Comparison of ENCODE assay signal across 8 cellular contexts in genomic region chrX:68827848-68828562, GRCh38. TPM values are rescaled to one million over a fixed set of nuclear protein-coding genes. Genes with fewer than 3 reads are reported as not detected.
DNase-seq lines count a peak whose midpoint lies in the region; ATAC-seq, FAIRE-seq and TF ChIP-seq lines count a peak whose summit lies in the region.

No MANE protein-coding gene starts in this region.

- ATAC-seq in HG03196 (IDR thresholded peaks at IDR 0.05; ENCODE audit: unreplicated experiment) (peak; percentile 51), GM18861 (IDR thresholded peaks at IDR 0.05; ENCODE audit: unreplicated experiment) (no peak)

- no peak overlapping the region for H3K14ac ChIP-seq in H1 (ENCODE audit: insufficient read length)

- peak overlapping the region; percentile 17; the same call in 1 of the 2 replicates for H3K4me3 ChIP-seq in GM08714 (ENCODE audit: low read length)
- peak overlapping the region; percentile 24 to 67 (median 36); a peak in 6 of 8 replicates for H3K4me3 ChIP-seq in H1 (ENCODE audit: extremely low read depth in 1 of 4, insufficient read depth in 2 of 4, low read depth in 3 of 4, low read length in 4 of 4)

- H2AK5ac ChIP-seq in H1 (ENCODE audit: low read depth, low read length) = no peak overlapping the region

- no peak overlapping the region for H2BK120ac ChIP-seq in H1 (replicated peaks; ENCODE audit: low read depth, low read length)

- WGBS in H1 (ENCODE audit: extremely low coverage in 1 of 2, insufficient coverage in 1 of 2, insufficient read length in 1 of 2, insufficient replicate concordance in 2 of 2, low coverage in 1 of 2, low lambda C conversion rate in 2 of 2, missing lambda C conversion rate in 1 of 2), 2 experiments = 11% methylated on average over 14 of the region's 32 CpGs; no CpG with 5 or more reads in 1 of the 2 experiments

- H3K79me1 ChIP-seq in H1 (ENCODE audit: low read depth, low read length) = no peaks in the 10 kb centered on the region

- no peak for TF ChIP-seq POLR2A in H1 (IDR thresholded peaks at IDR 0.05; ENCODE audit: control extremely low read depth in 1 of 2, low read depth in 2 of 2, low read length in 2 of 2)

- no peak overlapping the region for H2BK12ac ChIP-seq in H1 (ENCODE audit: low read depth, low read length)

- no peak overlapping the region; the same call in 1 of the 2 replicates for H3K18ac ChIP-seq in H1 (ENCODE audit: extremely low read depth, low read length)

- no peak overlapping the region for H4K8ac ChIP-seq in H1 (ENCODE audit: extremely low read depth, insufficient read depth, low read length)

- H3K4me2 ChIP-seq in H1 (ENCODE audit: insufficient read depth in 1 of 2, low read depth in 2 of 2, low read length in 2 of 2) = peak overlapping the region; percentile 59 to 78

- H3K79me2 ChIP-seq in H1 (ENCODE audit: control insufficient read depth in 1 of 2, insufficient read depth in 2 of 2, low read length in 2 of 2) = no peaks in the 10 kb centered on the region

- no peak overlapping the region for H4K91ac ChIP-seq in H1 (replicated peaks; ENCODE audit: insufficient read length, low read length)

- H2AFZ ChIP-seq in H1 (ENCODE audit: low read length) = no peak overlapping the region

- H3K4ac ChIP-seq in H1 (replicated peaks; ENCODE audit: insufficient read length, low read depth, low read length) = no peak overlapping the region

- POLR2A ChIA-PET in H1 (lab: Charles Lee; ENCODE audit: partially characterized antibody) = interaction anchor here (0.8 to 3.3 kb wide), 11 partner anchors 9 to 452 kb away, joined by 3 to 13 read pairs (median 3); no protein-coding TSS in a partner anchor

- peaks cover 4 to 12% of the 10 kb centered on the region in 2 experiments for H4K20me1 ChIP-seq in H1 (replicated peaks in 1 of 2; ENCODE audit: control insufficient read depth in 1 of 2, insufficient read depth in 2 of 2, low read length in 2 of 2)

- TF ChIP-seq CTCF in H1 (IDR thresholded peaks at IDR 0.05; ENCODE audit: control extremely low read depth in 1 of 3, insufficient read depth in 1 of 3, low read depth in 1 of 3, low read length in 3 of 3) = peak in 2 of 3 experiments; percentile 77 to 81; a peak in 3 of 4 replicates

- H3K9me3 ChIP-seq in H1 (ENCODE audit: insufficient read depth in 2 of 2, low read depth in 1 of 2, low read length in 1 of 2) = no peaks in the 10 kb centered on the region; a peak in 1 of 4 replicates

- DNase-seq in NCI-H748 (lab: John Stamatoyannopoulos, UW; ENCODE audit: unreplicated experiment) (peak; percentile 76), H1 (ENCODE audit: low read depth in 1 of 2, low spot score in 2 of 2) (peak; percentile 46 to 87), mesenteric fat pad (ENCODE audit: low spot score) (peak; percentile 94)
- peak; percentile 51 to 67 for DNase-seq in activated CD8-positive, alpha-beta memory T cell treated with anti-CD3 and anti-CD28 coated beads for 4 hours (ENCODE audit: low read depth in 2 of 2)
- peak; percentile 54 for DNase-seq in stimulated activated CD8-positive, alpha-beta memory T cell treated with anti-CD3 and anti-CD28 coated beads, Interleukin-12 subunit alpha, Interleukin-12 subunit beta, amount 100 ng/mL, for 1 hour (ENCODE audit: low read depth)

- H3K4me1 ChIP-seq in H1 (replicated peaks in 1 of 4; ENCODE audit: control insufficient read depth in 3 of 4, insufficient read depth in 4 of 4, low read length in 3 of 4) = peaks cover 0 to 14% (median 3%) of the 10 kb centered on the region in 4 experiments; a peak in 5 of 7 replicates

- H4K5ac ChIP-seq in H1 (ENCODE audit: insufficient read length, low read depth, low read length) = no peak overlapping the region

- no peak overlapping the region for H2BK5ac ChIP-seq in H1 (ENCODE audit: low read depth, low read length)

- H3K56ac ChIP-seq in H1 (replicated peaks; ENCODE audit: insufficient read length, low read depth, low read length) = no peak overlapping the region

- TF ChIP-seq EP300 in H1 (IDR thresholded peaks at IDR 0.05; ENCODE audit: borderline replicate concordance in 1 of 2, low read depth in 2 of 2, low read length in 2 of 2) = no peak

- no peak overlapping the region for H3K23ac ChIP-seq in H1 (ENCODE audit: insufficient read length)

- H2BK15ac ChIP-seq in H1 (ENCODE audit: low read length) = no peak overlapping the region

- peaks cover 10% of the 10 kb centered on the region; the same call in 1 of the 2 replicates for H3K23me2 ChIP-seq in H1 (ENCODE audit: low read depth, low read length)

- no peaks in the 10 kb centered on the region for H3K36me3 ChIP-seq in H1 (ENCODE audit: control insufficient read depth in 2 of 4, insufficient read depth in 4 of 4, low read length in 3 of 4)

- CTCF ChIA-PET in H1 (lab: Charles Lee; ENCODE audit: partially characterized antibody) = interaction anchor here (0.6 to 3.2 kb wide), 69 partner anchors 9 to 562 kb away, joined by 3 to 35 read pairs (median 4); no protein-coding TSS in a partner anchor

- TF ChIP-seq RAD21 in H1 (IDR thresholded peaks at IDR 0.05 in 1 of 2, conservative IDR thresholded peaks at IDR 0.05 in 1 of 2; ENCODE audit: low read depth in 2 of 2, low read length in 2 of 2) = peak; percentile 92 to 97

- no peak overlapping the region for H3K27ac ChIP-seq in H1 (ENCODE audit: low read depth, low read length)

- H3K27me3 ChIP-seq in H1 (replicated peaks in 1 of 4; ENCODE audit: control insufficient read depth in 3 of 4, extremely low read depth in 1 of 4, insufficient read depth in 3 of 4, low read length in 3 of 4) = peaks cover 21 to 74% (median 61%) of the 10 kb centered on the region in 4 experiments

- FAIRE-seq in H1 (lab: Jason Lieb, UNC) = peak; percentile 66

- no peak overlapping the region for H3K9ac ChIP-seq in H1 (replicated peaks in 1 of 4; ENCODE audit: extremely low read depth in 1 of 4, low read depth in 3 of 4, low read length in 3 of 4)

- no peak overlapping the region for H2BK20ac ChIP-seq in H1 (ENCODE audit: low read length)

TF ChIP-seq in H1, 55 proteins besides CTCF, POLR2A, EP300 and RAD21:
- TF ChIP-seq HDAC2 (IDR thresholded peaks at IDR 0.05; ENCODE audit: borderline replicate concordance in 1 of 2, low read depth in 2 of 2, low read length in 2 of 2) (no peak), CTBP2 (IDR thresholded peaks at IDR 0.05; ENCODE audit: borderline replicate concordance, insufficient read depth, insufficient read length, low read length) (no peak), MAX (IDR thresholded peaks at IDR 0.05) (peak; percentile 42; the same call in 1 of the 2 replicates)

RNA-seq across cellular contexts. Expression of gene EFNB1, which starts 0.8 kb away (rescaled TPM):
- 2.3 and 3.0 TPM in 2 replicates for total RNA-seq in H1 (2021; fragmentation: NEBNext Ultra II Directional; extraction: Animal tissue kit (Norgen Biotek cat#: 25700))
- 5.4 and 6.1 TPM in 2 replicates for polyA plus RNA-seq in H1 (2011; rRNA removed)
- 6.0 TPM for polyA plus RNA-seq in H1 (2011; cell fraction: cytosol; rRNA removed)
- 4.2 TPM for polyA plus RNA-seq in H1 (2011; cell fraction: nucleus; rRNA removed)
- polyA plus RNA-seq in H1 (2012, experiment 1 of 2) = 2.6 to 5.2 TPM (median 4.2 TPM) in 4 replicates
- polyA plus RNA-seq in H1 (2012, experiment 2 of 2) = 4.1 TPM
- 2.3 TPM for polyA plus RNA-seq in H1 (2013, experiment 1 of 2)
- 2.1 TPM for polyA plus RNA-seq in H1 (2013, experiment 2 of 2)
- 2.8 and 3.6 TPM in 2 replicates for polyA minus RNA-seq in H1 (2011; rRNA and poly(A)+ RNA removed)
- polyA minus RNA-seq in H1 (2011; cell fraction: cytosol; rRNA and poly(A)+ RNA removed) = 2.3 TPM
- 2.3 TPM for polyA minus RNA-seq in H1 (2011; cell fraction: nucleus; rRNA and poly(A)+ RNA removed)
- 78.9 TPM for total RNA-seq in mesenteric fat pad

Comparison
In these comparisons a context has a peak if more than half of its experiments do, and no peak if none do; other contexts are left out.
1. RNA of gene EFNB1, which starts 0.8 kb away (total RNA-seq): 78.9 TPM in mesenteric fat pad (single experiment); 2.3 to 3.0 TPM in H1; every median in the first group is over 10 times any median in the second.
2. Peak in every context shown above with its lines, with median percentiles within 50 percentile points of each other: DNase-seq.